7 cellular contexts compared by ENCODE assay signal in the genomic region with DNA sequence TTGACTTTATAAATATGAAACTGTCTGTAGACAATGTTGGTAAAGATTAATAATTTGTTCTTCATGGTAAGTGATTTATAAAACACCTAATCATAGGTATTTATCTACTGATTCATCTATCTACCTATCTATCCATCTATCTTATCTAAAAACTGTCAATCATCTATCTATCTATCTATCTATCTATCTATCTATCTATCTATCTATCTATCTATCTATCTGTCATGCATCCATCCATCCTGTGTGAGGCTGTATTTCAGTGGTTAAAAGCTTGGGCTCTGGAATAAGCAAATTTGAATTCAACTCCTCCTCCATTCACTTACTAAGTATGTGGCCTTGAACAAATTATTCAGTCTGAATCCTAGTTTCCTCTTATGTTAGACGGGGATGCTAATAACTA.
"Had no signal": no experiment of that assay in that cellular context is flagged by ENCODE, and none has a peak within 500 bp of the region (broad histone marks: within the 10 kb centered on the region; RNA-seq: fewer than 3 reads in every experiment).

No MANE protein-coding gene starts in this region.

- H3K27ac ChIP-seq: GM23248, HL-60 had no signal

- H3K4me3 Mint-ChIP-seq: HFFc6 had no signal

- ATAC-seq: HCT116 had no signal

- H3K27ac Mint-ChIP-seq: HFFc6 had no signal

- DNase-seq: GM23248, GOT3, H7, HFFc6 had no signal

- H3K9me3 Mint-ChIP-seq: HFFc6 had no signal

- H3K9me3 ChIP-seq: HAP-1 had no signal

- H3K4me3 ChIP-seq: GM23248, HAP-1 had no signal
